10 cellular contexts compared by ENCODE assay signal in the genomic region with DNA sequence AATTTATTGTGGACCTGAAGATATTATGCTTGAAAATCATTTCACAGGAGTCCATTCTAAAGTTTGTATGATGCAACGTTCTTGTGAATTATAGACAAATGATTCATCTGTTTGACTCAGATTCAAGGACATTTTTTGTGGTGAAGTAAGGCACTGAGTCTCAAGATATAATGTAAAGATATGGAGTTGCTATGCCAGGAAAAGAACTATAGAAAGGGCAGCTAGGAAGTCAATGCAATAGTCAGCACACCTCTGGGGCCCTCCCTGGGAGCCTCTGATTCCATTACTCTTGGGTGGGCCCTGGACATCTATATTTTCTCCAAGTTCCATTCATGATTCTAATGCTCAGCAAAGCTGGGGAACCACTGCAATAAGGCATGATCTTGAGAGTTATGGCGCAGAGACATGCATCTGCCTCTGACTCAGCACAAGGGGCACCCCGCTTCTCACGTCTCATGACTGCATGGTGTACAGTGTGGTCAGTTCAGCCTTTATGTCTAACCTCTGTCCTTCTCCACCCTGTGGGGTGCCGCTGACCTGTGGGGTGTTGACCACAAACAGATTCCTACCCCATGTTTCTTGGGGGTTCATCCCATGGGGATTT. TPM values are rescaled to one million over a fixed set of nuclear protein-coding genes. Genes with fewer than 3 reads are reported as not detected.
DNase-seq lines count a peak whose midpoint lies in the region; ATAC-seq and TF ChIP-seq lines count a peak whose summit lies in the region.
"Had no signal": no experiment of that assay in that cellular context is flagged by ENCODE, and none has a peak within 500 bp of the region (broad histone marks: within the 10 kb centered on the region; RNA-seq: fewer than 3 reads in every experiment).

No MANE protein-coding gene starts in this region.

- no peak overlapping the region for H3K56ac ChIP-seq in mesendoderm (ENCODE audit: low read length)

- H2BK5ac ChIP-seq in mesendoderm (ENCODE audit: low read length), result no peak overlapping the region

- DNase-seq in AG04449 (ENCODE audit: low read depth, low spot score) (peak; percentile 86), HCT116 (ENCODE audit: low read depth, low spot score) (peak; percentile 21), kidney epithelial cell (ENCODE audit: low read depth) (peak; percentile 56), mesendoderm (no peak), NCI-H187 treated with DMSO at 0.1 percent for 48 hours (lab: John Stamatoyannopoulos, UW) (no peak), NCI-H1092 treated with DMSO at 0.1 percent for 48 hours (lab: John Stamatoyannopoulos, UW) (no peak), activated gamma-delta T cell treated with Interleukin-2 at 50 U/mL for 16 hours (no peak)
- DNase-seq: activated CD4-positive, alpha-beta T cell treated with anti-CD3 and anti-CD28 coated beads, Interleukin-2, amount 10 ng/mL, durations not matched to agents 7 days and 5 days; effector memory CD8-positive, alpha-beta T cell had no signal

- RAD21 ChIA-PET in HCT116 (lab: Charles Lee; ENCODE audit: low non-redundant PET in 1 of 2, low total read pairs in 2 of 2, uncharacterized antibody in 2 of 2, unreplicated experiment in 2 of 2), result no interaction called here

- POLR2A ChIA-PET in AG04449 (lab: Yijun Ruan, JAX), result interaction anchor here (0.8 kb wide), 1 partner anchor 189 kb away, joined by 4 read pairs; no protein-coding TSS in a partner anchor
- POLR2A ChIA-PET in HCT116 (lab: Charles Lee), result interaction anchor here (0.7 kb wide), 1 partner anchor 63 kb away, joined by 4 read pairs; no protein-coding TSS in a partner anchor

- no peaks in the 10 kb centered on the region for H3K9me2 ChIP-seq in HCT116 (ENCODE audit: insufficient read depth)

- H3K79me2 ChIP-seq in HCT116 (ENCODE audit: insufficient read depth, low read length), result no peaks in the 10 kb centered on the region
- no peaks in the 10 kb centered on the region for H3K79me2 ChIP-seq in mesendoderm (ENCODE audit: control insufficient read depth, insufficient read depth, low read length)

- no peak for TF ChIP-seq POLR2A in HCT116 (IDR thresholded peaks at IDR 0.05; ENCODE audit: borderline replicate concordance, extremely low read depth, insufficient read depth, insufficient read length)

- no peak overlapping the region for H3K23ac ChIP-seq in mesendoderm (ENCODE audit: low read length)

- no peak overlapping the region for H3K4me3 ChIP-seq in AG04449 (ENCODE audit: low read depth, low read length)
- H3K4me3 ChIP-seq in HCT116 (replicated peaks in 1 of 2; ENCODE audit: low read depth in 1 of 2, low read length in 2 of 2), result no peak overlapping the region
- no peak overlapping the region for H3K4me3 ChIP-seq in kidney epithelial cell (ENCODE audit: low read depth, low read length)
- no peak overlapping the region for H3K4me3 ChIP-seq in mesendoderm (ENCODE audit: low read length)

- H3K4me3 Mint-ChIP-seq in activated T-helper 17 cell treated with anti-CD3 and anti-CD28 coated beads, Interleukin-2, amount 50 U/mL, for 72 hours, result no peak overlapping the region
- H3K4me3 Mint-ChIP-seq: activated CD4-positive, alpha-beta T cell treated with anti-CD3 and anti-CD28 coated beads, Interleukin-2, amount 10 ng/mL, durations not matched to agents 7 days and 5 days; effector memory CD8-positive, alpha-beta T cell had no signal

- H2BK120ac ChIP-seq in mesendoderm (ENCODE audit: low read depth, low read length), result no peak overlapping the region

- H3K27ac Mint-ChIP-seq in activated T-helper 17 cell treated with anti-CD3 and anti-CD28 coated beads, Interleukin-2, amount 50 U/mL, for 72 hours, result no peak overlapping the region
- H3K27ac Mint-ChIP-seq: activated CD4-positive, alpha-beta T cell treated with anti-CD3 and anti-CD28 coated beads, Interleukin-2, amount 10 ng/mL, durations not matched to agents 7 days and 5 days; effector memory CD8-positive, alpha-beta T cell had no signal

- peak overlapping the region; percentile 63 for H2AFZ ChIP-seq in HCT116 (ENCODE audit: low read depth, low read length, poor library complexity, severe bottlenecking)

- no peak overlapping the region for H2BK15ac ChIP-seq in mesendoderm (replicated peaks; ENCODE audit: low read depth)

- no peak overlapping the region for H2AK5ac ChIP-seq in mesendoderm (ENCODE audit: low read length)

- no peaks in the 10 kb centered on the region for H3K9me3 Mint-ChIP-seq in activated T-helper 17 cell treated with anti-CD3 and anti-CD28 coated beads, Interleukin-2, amount 50 U/mL, for 72 hours
- H3K9me3 Mint-ChIP-seq: activated CD4-positive, alpha-beta T cell treated with anti-CD3 and anti-CD28 coated beads, Interleukin-2, amount 10 ng/mL, durations not matched to agents 7 days and 5 days; effector memory CD8-positive, alpha-beta T cell had no signal

- H3K9ac ChIP-seq in HCT116 (ENCODE audit: low read length) (no peak overlapping the region), mesendoderm (ENCODE audit: low read length) (no peak overlapping the region)

- H3K4ac ChIP-seq in mesendoderm (ENCODE audit: low read depth, low read length), result no peak overlapping the region

- no TSS peak for BruUV-seq in HCT116 (replicated peaks; lab: Mats Ljungman, UMichigan)

- CTCF ChIA-PET in AG04449 (lab: Yijun Ruan, JAX) (interaction anchor here (1.2 to 1.5 kb wide), 5 partner anchors 13 to 311 kb away, joined by 3 to 7 read pairs (median 3); no protein-coding TSS in a partner anchor), HCT116 (lab: Charles Lee) (no interaction called here)

- no peak overlapping the region for H4K8ac ChIP-seq in mesendoderm (ENCODE audit: low read depth, low read length)

- H3K4me1 ChIP-seq in HCT116 (ENCODE audit: control insufficient read depth in 1 of 2, insufficient read depth in 2 of 2, low read length in 2 of 2) (peaks cover 0 to 12% of the 10 kb centered on the region in 2 experiments; a peak in 2 of 4 replicates), mesendoderm (ENCODE audit: control insufficient read depth, low read depth, low read length) (no peaks in the 10 kb centered on the region)

- no peaks in the 10 kb centered on the region for H4K20me1 ChIP-seq in HCT116 (ENCODE audit: insufficient read depth)

- no peaks in the 10 kb centered on the region for H3K4me1 Mint-ChIP-seq in activated T-helper 17 cell treated with anti-CD3 and anti-CD28 coated beads, Interleukin-2, amount 50 U/mL, for 72 hours
- H3K4me1 Mint-ChIP-seq: activated CD4-positive, alpha-beta T cell treated with anti-CD3 and anti-CD28 coated beads, Interleukin-2, amount 10 ng/mL, durations not matched to agents 7 days and 5 days had no signal

- no peak for TF ChIP-seq RAD21 in HCT116 (IDR thresholded peaks at IDR 0.05; ENCODE audit: low read depth)

- intact Hi-C loops in HCT116 (cut with micrococcal nuclease), result no loop called here

- no peak overlapping the region for H3K18ac ChIP-seq in mesendoderm (ENCODE audit: low read length)

- no peaks in the 10 kb centered on the region for H3K79me1 ChIP-seq in mesendoderm (ENCODE audit: low read length)

- no peaks in the 10 kb centered on the region for H3K9me3 ChIP-seq in HCT116 (ENCODE audit: control insufficient read depth in 1 of 2, insufficient read depth in 1 of 2, low read depth in 1 of 2, low read length in 2 of 2)

- H4K5ac ChIP-seq in mesendoderm (ENCODE audit: low read length), result no peak overlapping the region

- H3K27me3 ChIP-seq in HCT116 (ENCODE audit: insufficient read depth, low read length) (no peaks in the 10 kb centered on the region), kidney epithelial cell (ENCODE audit: control insufficient read depth, insufficient read depth, low read length) (no peaks in the 10 kb centered on the region), mesendoderm (ENCODE audit: insufficient read depth, low read length, poor library complexity) (no peaks in the 10 kb centered on the region)

- peaks cover 8% of the 10 kb centered on the region for H3K27me3 Mint-ChIP-seq in activated T-helper 17 cell treated with anti-CD3 and anti-CD28 coated beads, Interleukin-2, amount 50 U/mL, for 72 hours
- H3K27me3 Mint-ChIP-seq: activated CD4-positive, alpha-beta T cell treated with anti-CD3 and anti-CD28 coated beads, Interleukin-2, amount 10 ng/mL, durations not matched to agents 7 days and 5 days had no signal

- H3K27ac ChIP-seq in HCT116 (ENCODE audit: low read depth, low read length) (no peak overlapping the region), mesendoderm (ENCODE audit: low read depth, low read length) (no peak overlapping the region)

- WGBS in mesendoderm (ENCODE audit: extremely low coverage, insufficient coverage, low lambda C conversion rate), result no CpG with 5 or more reads among the region's 5 CpGs

- H3K4me2 ChIP-seq in HCT116 (ENCODE audit: low read length), result peak overlapping the region; percentile 25
- H3K4me2 ChIP-seq in mesendoderm (ENCODE audit: low read length), result no peak overlapping the region

- H3K36me3 Mint-ChIP-seq in activated T-helper 17 cell treated with anti-CD3 and anti-CD28 coated beads, Interleukin-2, amount 50 U/mL, for 72 hours (ENCODE audit: low read depth), result no peaks in the 10 kb centered on the region

- TF ChIP-seq CTCF in AG04449 (IDR thresholded peaks at IDR 0.05; ENCODE audit: insufficient read depth, low read length, missing control alignments) (no peak), HCT116 (IDR thresholded peaks at IDR 0.05 in 2 of 3, conservative IDR thresholded peaks at IDR 0.05 in 1 of 3; ENCODE audit: borderline replicate concordance in 1 of 3, insufficient read depth in 1 of 3, low read depth in 2 of 3, low read length in 2 of 3) (no peak), kidney epithelial cell (IDR thresholded peaks at IDR 0.05; ENCODE audit: insufficient read depth, low read length, poor library complexity, severe bottlenecking) (no peak)

- ATAC-seq in HCT116, result no peak
- peak; percentile 85 for ATAC-seq in activated T-helper 17 cell treated with anti-CD3 and anti-CD28 coated beads, Interleukin-2, amount 50 U/mL, for 72 hours (replicated peaks)
- ATAC-seq: effector memory CD8-positive, alpha-beta T cell had no signal

- H3K36me3 ChIP-seq in HCT116 (ENCODE audit: control insufficient read depth in 1 of 2, insufficient read depth in 2 of 2, low read length in 2 of 2) (no peaks in the 10 kb centered on the region), kidney epithelial cell (ENCODE audit: control insufficient read depth, insufficient read depth, low read length) (no peaks in the 10 kb centered on the region), mesendoderm (ENCODE audit: control insufficient read depth, insufficient read depth, low read length) (no peaks in the 10 kb centered on the region)

TF ChIP-seq in HCT116, 20 proteins besides CTCF, POLR2A, EP300 and RAD21 (continues in another document):
- TF ChIP-seq SP1 (IDR thresholded peaks at IDR 0.05; ENCODE audit: low read depth) (no peak), ZNF274 (IDR thresholded peaks at IDR 0.05; ENCODE audit: low read depth, low read length) (no peak), SIN3A (IDR thresholded peaks at IDR 0.05; ENCODE audit: low read depth) (no peak), EZH2 (IDR thresholded peaks at IDR 0.05) (no peak), CEBPB (IDR thresholded peaks at IDR 0.05; ENCODE audit: low read depth) (peak; percentile 67), SRF (IDR thresholded peaks at IDR 0.05; ENCODE audit: low read depth) (no peak)

RNA-seq across cellular contexts. Expression of a gene that starts 34.1 kb away (rescaled TPM):
- total RNA-seq in HCT116 (2021; ENCODE audit: unreplicated experiment) (32.9 TPM), kidney epithelial cell (40.7 and 41.2 TPM in 2 replicates)
- polyA plus RNA-seq in HCT116 (2012), result 19.6 and 20.6 TPM in 2 replicates
- 10 to 100 TPM; 20.5 to 41.9 TPM for total RNA-seq in activated T-helper 17 cell treated with anti-CD3 and anti-CD28 coated beads, Interleukin-2, amount 50 U/mL, for 72 hours
- polyA plus RNA-seq in mesendoderm (2013, experiment 1 of 2), result 54.1 TPM
- 53.4 TPM for polyA plus RNA-seq in mesendoderm (2013, experiment 2 of 2)

Comparison
In these comparisons a context has a peak if more than half of its experiments do, and no peak if none do; other contexts are left out.
1. DNase-seq: peak in AG04449 (single experiment), HCT116 (single experiment) and kidney epithelial cell (single experiment); none in mesendoderm (single experiment), NCI-H187 treated with DMSO at 0.1 percent for 48 hours (single experiment), NCI-H1092 treated with DMSO at 0.1 percent for 48 hours (single experiment) and activated gamma-delta T cell treated with Interleukin-2 at 50 U/mL for 16 hours (single experiment).